ENCODE assay signal across 16 cellular contexts in the genomic region with DNA sequence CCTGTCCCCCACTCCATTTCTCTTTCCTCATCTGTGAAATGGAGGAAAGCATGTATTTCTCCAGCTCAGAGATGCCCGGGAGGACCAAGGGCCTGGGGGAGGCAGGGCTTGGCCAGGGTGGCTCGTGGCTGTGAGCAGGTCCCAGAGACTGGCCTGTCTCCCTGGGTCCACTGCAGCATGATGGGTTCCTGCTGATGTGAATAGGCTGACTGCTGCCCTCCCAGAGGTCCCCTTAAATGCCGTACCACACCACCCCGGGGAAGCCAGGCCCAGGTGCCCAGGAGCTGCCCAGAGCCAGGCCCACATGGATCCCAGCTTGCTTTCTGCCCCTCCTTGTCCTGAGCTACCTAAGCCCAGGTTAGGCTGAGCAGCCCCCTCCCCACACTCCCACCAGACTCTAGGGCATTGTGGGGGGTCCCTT.
"Had no signal": no experiment of that assay in that cellular context is flagged by ENCODE, and none has a peak within 500 bp of the region (broad histone marks: within the 10 kb centered on the region; RNA-seq: fewer than 3 reads in every experiment).

No MANE protein-coding gene starts in this region.

- H3K9me3 ChIP-seq: adrenal gland, colonic mucosa, esophagus squamous epithelium, left lung, prostate gland, suprapubic skin had no signal

- H3K4me1 ChIP-seq: adrenal gland, colonic mucosa, left lung, prostate gland had no signal

- H3K36me3 ChIP-seq: adrenal gland, cardiac muscle cell, colonic mucosa, esophagus squamous epithelium, left lung, prostate gland, suprapubic skin had no signal

- H3K27ac ChIP-seq: adrenal gland, cardiac muscle cell, colonic mucosa, esophagus squamous epithelium, left lung, prostate gland, suprapubic skin had no signal

- H3K4me3 ChIP-seq: adrenal gland, cardiac muscle cell, colonic mucosa, esophagus squamous epithelium, left lung, prostate gland, suprapubic skin had no signal

- DNase-seq: activated CD8-positive, alpha-beta T cell treated with anti-CD3 and anti-CD28 coated beads, Interleukin-2, amount 10 ng/mL, durations not matched to agents 7 days and 5 days; activated naive CD4-positive, alpha-beta T cell treated with anti-CD3 and anti-CD28 coated beads for 36 hours; activated T-cell treated with anti-CD3 and anti-CD28 coated beads for 4 hours; colonic mucosa; esophagus squamous epithelium; hippocampal formation; kidney; left lung; mesenchymal stem cell; occipital lobe; stimulated activated naive CD8-positive, alpha-beta T cell treated with anti-CD3 and anti-CD28 coated beads, Interleukin-15, Interleukin-2, amounts not matched to agents 100 U/mL and 50 U/mL, for 24 hours; T1000 had no signal

- H3K27me3 ChIP-seq: adrenal gland, cardiac muscle cell had no signal
